In the genomic region with DNA sequence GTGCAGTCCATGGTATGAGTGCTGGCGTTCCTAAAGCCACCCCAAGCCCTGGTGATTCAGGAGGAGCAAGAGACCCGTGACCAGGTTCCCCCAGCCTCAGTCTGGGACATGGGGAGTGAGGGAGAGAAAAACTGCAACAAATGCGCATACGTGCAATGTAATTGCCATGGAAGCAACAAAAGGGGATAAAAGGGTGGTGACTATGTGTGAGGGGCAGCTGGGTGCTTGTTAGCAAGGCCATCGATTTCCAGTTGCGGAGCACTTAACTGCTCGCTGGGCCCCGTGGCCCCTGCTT, we compare ENCODE assay signal across 10 cellular contexts. TPM values are rescaled to one million over a fixed set of nuclear protein-coding genes. Genes with fewer than 3 reads are reported as not detected.
DNase-seq lines count a peak whose midpoint lies in the region; ATAC-seq and TF ChIP-seq lines count a peak whose summit lies in the region.
"Had no signal": no experiment of that assay in that cellular context is flagged by ENCODE, and none has a peak within 500 bp of the region (broad histone marks: within the 10 kb centered on the region; RNA-seq: fewer than 3 reads in every experiment).

No MANE protein-coding gene starts in this region.

- POLR2A ChIA-PET in SK-N-SH (lab: Yijun Ruan, JAX), result no interaction called here

- H3K4me2 ChIP-seq in SK-N-SH, result peak overlapping the region; percentile 64

- no peaks in the 10 kb centered on the region for H3K9me3 ChIP-seq in SK-N-SH

- CTCF ChIA-PET in SK-N-SH (lab: Yijun Ruan, JAX), result interaction anchor here (0.7 to 1.3 kb wide), 2 partner anchors 24 to 242 kb away, joined by 4 to 6 read pairs; no protein-coding TSS in a partner anchor

- peak overlapping the region; percentile 23 to 40; a peak in 1 of 4 replicates for H3K27ac ChIP-seq in SK-N-SH (ENCODE audit: low read depth in 2 of 2, low read length in 1 of 2)
- H3K27ac ChIP-seq: 22Rv1 had no signal

- peaks cover 0 to 2% of the 10 kb centered on the region in 2 experiments for H3K36me3 ChIP-seq in SK-N-SH (replicated peaks in 1 of 2; ENCODE audit: control insufficient read depth in 1 of 2, insufficient read depth in 2 of 2, low read length in 1 of 2)

- TF ChIP-seq CTCF in SK-N-SH (IDR thresholded peaks at IDR 0.05), result no peak

- no peak overlapping the region for H3K27ac Mint-ChIP-seq in activated naive CD8-positive, alpha-beta T cell treated with anti-CD3 and anti-CD28 coated beads for 36 hours
- peak overlapping the region in 4 of 6 donors; percentile 1 to 62 (median 40) for H3K27ac Mint-ChIP-seq in immature natural killer cell
- peak overlapping the region in 1 of 2 donors; percentile 1 for H3K27ac Mint-ChIP-seq in stimulated activated naive CD8-positive, alpha-beta T cell treated with anti-CD3 and anti-CD28 coated beads, Interleukin-15, amount 100 ng/mL, for 72 hours

- no peaks in the 10 kb centered on the region for H3K9me3 Mint-ChIP-seq in activated naive CD8-positive, alpha-beta T cell treated with anti-CD3 and anti-CD28 coated beads for 36 hours
- no peaks in the 10 kb centered on the region for H3K9me3 Mint-ChIP-seq in immature natural killer cell
- no peaks in the 10 kb centered on the region for H3K9me3 Mint-ChIP-seq in stimulated activated naive CD8-positive, alpha-beta T cell treated with anti-CD3 and anti-CD28 coated beads, Interleukin-15, amount 100 ng/mL, for 72 hours

- no peaks in the 10 kb centered on the region for H3K27me3 ChIP-seq in SK-N-SH (ENCODE audit: insufficient read depth)

- H3K36me3 Mint-ChIP-seq in activated naive CD8-positive, alpha-beta T cell treated with anti-CD3 and anti-CD28 coated beads for 36 hours, result no peaks in the 10 kb centered on the region
- no peaks in the 10 kb centered on the region for H3K36me3 Mint-ChIP-seq in immature natural killer cell

- H3K9ac ChIP-seq in SK-N-SH, result peak overlapping the region; percentile 67; the same call in 1 of the 2 replicates

- H3K27me3 Mint-ChIP-seq in activated naive CD8-positive, alpha-beta T cell treated with anti-CD3 and anti-CD28 coated beads for 36 hours, result peaks cover 26% of the 10 kb centered on the region
- H3K27me3 Mint-ChIP-seq in immature natural killer cell (ENCODE audit: low read depth in 3 of 3), result peaks cover 5 to 18% (median 12%) of the 10 kb centered on the region in 3 donors
- H3K27me3 Mint-ChIP-seq in stimulated activated naive CD8-positive, alpha-beta T cell treated with anti-CD3 and anti-CD28 coated beads, Interleukin-15, amount 100 ng/mL, for 72 hours, result peaks cover 39% of the 10 kb centered on the region

- peak overlapping the region; percentile 78 for H2AFZ ChIP-seq in SK-N-SH (ENCODE audit: low read depth)

- peaks cover 41% of the 10 kb centered on the region for H3K79me2 ChIP-seq in SK-N-SH (ENCODE audit: insufficient read depth)

- H3F3A ChIP-seq in SK-N-SH (replicated peaks; ENCODE audit: insufficient read depth), result peaks cover 22% of the 10 kb centered on the region

- ATAC-seq in SK-N-SH treated with all-trans-retinoic acid at 6 μM for 48 hours (no peak), HG03354 (IDR thresholded peaks at IDR 0.05; ENCODE audit: poor library complexity, severe bottlenecking, unreplicated experiment) (no peak)
- ATAC-seq in stimulated activated naive CD8-positive, alpha-beta T cell treated with anti-CD3 and anti-CD28 coated beads, Interleukin-15, amount 100 ng/mL, for 72 hours, result no peak

- no peak for TF ChIP-seq EP300 in SK-N-SH (IDR thresholded peaks at IDR 0.05; ENCODE audit: borderline replicate concordance in 1 of 2, low read depth in 1 of 2, low read length in 1 of 2)

- peaks cover 16 to 25% of the 10 kb centered on the region in 2 experiments; a peak in 2 of 4 replicates for H3K4me1 ChIP-seq in SK-N-SH (ENCODE audit: control insufficient read depth in 1 of 2, insufficient read depth in 2 of 2, low read depth in 1 of 2, low read length in 1 of 2)

- DNase-seq in SK-N-SH, result no peak
- DNase-seq in activated naive CD8-positive, alpha-beta T cell treated with anti-CD3 and anti-CD28 coated beads for 36 hours, result no peak
- no peak for DNase-seq in immature natural killer cell
- DNase-seq in stimulated activated naive CD8-positive, alpha-beta T cell treated with anti-CD3 and anti-CD28 coated beads, Interleukin-15, amount 100 ng/mL, for 72 hours, result no peak
- no peak for DNase-seq in GOT3 (lab: John Stamatoyannopoulos, UW)
- no peak for DNase-seq in amniotic stem cell (lab: John Stamatoyannopoulos, UW)
- DNase-seq: Karpas-422 had no signal

- 93% methylated on average over 8 of the region's 8 CpGs for WGBS in SK-N-SH (ENCODE audit: low lambda C conversion rate)

- H4K20me1 ChIP-seq in SK-N-SH (ENCODE audit: insufficient read depth), result peaks cover 22% of the 10 kb centered on the region

- peak overlapping the region; percentile 68 for H3K4me3 Mint-ChIP-seq in activated naive CD8-positive, alpha-beta T cell treated with anti-CD3 and anti-CD28 coated beads for 36 hours
- peak overlapping the region; percentile 83 to 91 (median 86) for H3K4me3 Mint-ChIP-seq in immature natural killer cell
- H3K4me3 Mint-ChIP-seq in stimulated activated naive CD8-positive, alpha-beta T cell treated with anti-CD3 and anti-CD28 coated beads, Interleukin-15, amount 100 ng/mL, for 72 hours, result peak overlapping the region; percentile 83 to 90

- peak overlapping the region; percentile 59 to 64 for H3K4me3 ChIP-seq in SK-N-SH (ENCODE audit: low read depth in 2 of 2, low read length in 1 of 2)

- no peaks in the 10 kb centered on the region for H3K9me2 ChIP-seq in SK-N-SH

- peaks cover 4% of the 10 kb centered on the region for H3K4me1 Mint-ChIP-seq in activated naive CD8-positive, alpha-beta T cell treated with anti-CD3 and anti-CD28 coated beads for 36 hours
- H3K4me1 Mint-ChIP-seq in immature natural killer cell, result peaks cover 10 to 19% of the 10 kb centered on the region in 2 donors
- H3K4me1 Mint-ChIP-seq in stimulated activated naive CD8-positive, alpha-beta T cell treated with anti-CD3 and anti-CD28 coated beads, Interleukin-15, amount 100 ng/mL, for 72 hours, result peaks cover 22% of the 10 kb centered on the region

- no peak for TF ChIP-seq RAD21 in SK-N-SH (IDR thresholded peaks at IDR 0.05; ENCODE audit: low read length)

TF ChIP-seq in SK-N-SH, 30 proteins besides CTCF, POLR2A, EP300 and RAD21 (continues in another document):
- TF ChIP-seq SMC3 (IDR thresholded peaks at IDR 0.05; ENCODE audit: low read depth, low read length) (no peak), SIN3A (IDR thresholded peaks at IDR 0.05; ENCODE audit: borderline replicate concordance, low read depth, low read length) (no peak), RXRA (IDR thresholded peaks at IDR 0.05; ENCODE audit: borderline replicate concordance, low read depth) (no peak), EZH2phosphoT487 (IDR thresholded peaks at IDR 0.05; ENCODE audit: borderline replicate concordance, low read depth) (no peak), FOXM1 (IDR thresholded peaks at IDR 0.05; ENCODE audit: low read depth) (no peak)
- TF ChIP-seq, protein P1, sequence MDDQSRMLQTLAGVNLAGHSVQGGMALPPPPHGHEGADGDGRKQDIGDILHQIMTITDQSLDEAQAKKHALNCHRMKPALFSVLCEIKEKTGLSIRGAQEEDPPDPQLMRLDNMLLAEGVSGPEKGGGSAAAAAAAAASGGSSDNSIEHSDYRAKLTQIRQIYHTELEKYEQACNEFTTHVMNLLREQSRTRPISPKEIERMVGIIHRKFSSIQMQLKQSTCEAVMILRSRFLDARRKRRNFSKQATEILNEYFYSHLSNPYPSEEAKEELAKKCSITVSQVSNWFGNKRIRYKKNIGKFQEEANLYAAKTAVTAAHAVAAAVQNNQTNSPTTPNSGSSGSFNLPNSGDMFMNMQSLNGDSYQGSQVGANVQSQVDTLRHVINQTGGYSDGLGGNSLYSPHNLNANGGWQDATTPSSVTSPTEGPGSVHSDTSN (IDR thresholded peaks at IDR 0.05), result no peak
- TF ChIP-seq, protein P2, sequence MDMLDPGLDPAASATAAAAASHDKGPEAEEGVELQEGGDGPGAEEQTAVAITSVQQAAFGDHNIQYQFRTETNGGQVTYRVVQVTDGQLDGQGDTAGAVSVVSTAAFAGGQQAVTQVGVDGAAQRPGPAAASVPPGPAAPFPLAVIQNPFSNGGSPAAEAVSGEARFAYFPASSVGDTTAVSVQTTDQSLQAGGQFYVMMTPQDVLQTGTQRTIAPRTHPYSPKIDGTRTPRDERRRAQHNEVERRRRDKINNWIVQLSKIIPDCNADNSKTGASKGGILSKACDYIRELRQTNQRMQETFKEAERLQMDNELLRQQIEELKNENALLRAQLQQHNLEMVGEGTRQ (IDR thresholded peaks at IDR 0.05; ENCODE audit: borderline replicate concordance, low read depth, low read length), result no peak

TF ChIP-seq in SK-N-SH treated with all-trans-retinoic acid at 6 μM for 48 hours, 23 proteins besides CTCF, POLR2A, EP300 and RAD21 (continues in another document):
- TF ChIP-seq ZNF8 (CRISPR knock-in tag; IDR thresholded peaks at IDR 0.05) (no peak), TCF4 (CRISPR knock-in tag; IDR thresholded peaks at IDR 0.05; ENCODE audit: borderline replicate concordance) (no peak), ZC3H10 (CRISPR knock-in tag; IDR thresholded peaks at IDR 0.05) (no peak), ZNF70 (CRISPR knock-in tag; IDR thresholded peaks at IDR 0.05) (no peak), ISL1 (CRISPR knock-in tag; IDR thresholded peaks at IDR 0.05) (no peak), ZNF565 (CRISPR knock-in tag; conservative IDR thresholded peaks at IDR 0.05; ENCODE audit: low read depth) (no peak), ZFP30 (CRISPR knock-in tag; IDR thresholded peaks at IDR 0.05) (no peak), ESRRG (CRISPR knock-in tag; IDR thresholded peaks at IDR 0.05) (no peak), BACH2 (CRISPR knock-in tag; IDR thresholded peaks at IDR 0.05; ENCODE audit: borderline replicate concordance) (no peak), SNAI2 (CRISPR knock-in tag; IDR thresholded peaks at IDR 0.05) (no peak), TOX (CRISPR knock-in tag; IDR thresholded peaks at IDR 0.05; ENCODE audit: borderline replicate concordance) (no peak), PPARA (CRISPR knock-in tag; IDR thresholded peaks at IDR 0.05; ENCODE audit: borderline replicate concordance) (no peak), RARB (CRISPR knock-in tag; IDR thresholded peaks at IDR 0.05) (no peak)

RNA-seq across cellular contexts. Expression of a gene that starts 0.7 kb away (rescaled TPM):
- 15.0 and 15.7 TPM in 2 replicates for polyA plus RNA-seq in SK-N-SH (2012; rRNA removed)
- 8.5 and 12.1 TPM in 2 replicates for polyA plus RNA-seq in SK-N-SH (2012; cell fraction: cytosol; rRNA removed)
- polyA plus RNA-seq in SK-N-SH (2012; cell fraction: nucleus; rRNA removed), result 15.1 and 22.9 TPM in 2 replicates
- total RNA-seq in activated naive CD8-positive, alpha-beta T cell treated with anti-CD3 and anti-CD28 coated beads for 36 hours, result under 1 TPM; 0.80 to 0.84 TPM
- not detected for polyA plus RNA-seq in immature natural killer cell

Comparison
In these comparisons a context has a peak if more than half of its experiments do, and no peak if none do; other contexts are left out.
1. RNA of a gene that starts 0.7 kb away (polyA plus RNA-seq): 8.5 to 22.9 TPM in SK-N-SH; not detected in immature natural killer cell; every median in the first group is over 4 times any median in the second.
2. Peak in every context shown above with its lines, with median percentiles within 50 percentile points of each other: H3K4me3 Mint-ChIP-seq.